Comparison of ENCODE assay signal across 1 cellular context in the genomic region with DNA sequence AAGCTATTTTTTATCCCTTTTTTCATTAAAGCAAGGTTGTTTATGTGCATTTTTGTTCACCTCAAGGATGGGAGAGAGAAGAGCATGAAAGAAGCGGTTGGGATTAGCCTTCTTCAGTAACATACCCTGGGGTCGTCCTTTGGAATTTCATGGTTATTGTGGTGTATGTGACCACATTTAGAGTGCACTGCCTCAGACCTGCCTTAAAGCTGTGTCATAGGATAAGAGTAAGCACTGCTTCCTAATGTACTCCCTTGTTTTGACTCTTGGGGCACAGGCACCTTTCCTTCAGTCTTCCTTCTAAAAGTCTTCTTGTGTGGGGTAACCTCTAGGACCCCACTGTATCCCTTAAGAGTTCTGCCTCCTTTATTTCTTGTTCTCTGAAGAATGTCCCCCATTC.
TF ChIP-seq lines count a peak whose summit lies in the region.

No MANE protein-coding gene starts in this region.

TF ChIP-seq in IMR-90, 13 proteins besides CTCF, POLR2A, EP300 and RAD21 (continued from another document):
- no peak for TF ChIP-seq SMC3 (IDR thresholded peaks at IDR 0.05; ENCODE audit: low read depth, low read length)
- no peak for TF ChIP-seq MAFK (IDR thresholded peaks at IDR 0.05; ENCODE audit: low read depth, low read length)
- TF ChIP-seq CEBPB (IDR thresholded peaks at IDR 0.05; ENCODE audit: low read depth, low read length), result no peak
- TF ChIP-seq MXI1 (IDR thresholded peaks at IDR 0.05; ENCODE audit: borderline replicate concordance, low read depth, low read length), result no peak
- TF ChIP-seq USF2 (IDR thresholded peaks at IDR 0.05; ENCODE audit: low read depth, low read length), result no peak
- TF ChIP-seq, protein P1, sequence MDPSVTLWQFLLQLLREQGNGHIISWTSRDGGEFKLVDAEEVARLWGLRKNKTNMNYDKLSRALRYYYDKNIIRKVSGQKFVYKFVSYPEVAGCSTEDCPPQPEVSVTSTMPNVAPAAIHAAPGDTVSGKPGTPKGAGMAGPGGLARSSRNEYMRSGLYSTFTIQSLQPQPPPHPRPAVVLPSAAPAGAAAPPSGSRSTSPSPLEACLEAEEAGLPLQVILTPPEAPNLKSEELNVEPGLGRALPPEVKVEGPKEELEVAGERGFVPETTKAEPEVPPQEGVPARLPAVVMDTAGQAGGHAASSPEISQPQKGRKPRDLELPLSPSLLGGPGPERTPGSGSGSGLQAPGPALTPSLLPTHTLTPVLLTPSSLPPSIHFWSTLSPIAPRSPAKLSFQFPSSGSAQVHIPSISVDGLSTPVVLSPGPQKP (IDR thresholded peaks at IDR 0.05; ENCODE audit: borderline replicate concordance, low read depth, low read length), result no peak
- no peak for TF ChIP-seq MAZ (IDR thresholded peaks at IDR 0.05; ENCODE audit: borderline replicate concordance, low read depth, low read length)
